Comparison of ENCODE assay signal across 12 cellular contexts in genomic region chr1:170668301-170668789, GRCh38. TPM values are rescaled to one million over a fixed set of nuclear protein-coding genes. Genes with fewer than 3 reads are reported as not detected.
DNase-seq lines count a peak whose midpoint lies in the region; ATAC-seq, FAIRE-seq and TF ChIP-seq lines count a peak whose summit lies in the region.
"Had no signal": no experiment of that assay in that cellular context is flagged by ENCODE, and none has a peak within 500 bp of the region (broad histone marks: within the 10 kb centered on the region; RNA-seq: fewer than 3 reads in every experiment).

No MANE protein-coding gene starts in this region.

- H3K4me2 ChIP-seq in DND-41 (ENCODE audit: insufficient read depth, low read length) (no peak overlapping the region), neural progenitor cell (peak overlapping the region; percentile 60), OCI-LY7 (ENCODE audit: low read length) (no peak overlapping the region)

- H2AFZ ChIP-seq in DND-41 (ENCODE audit: low read depth, low read length) = 0 out of 2 replicates have a peak overlapping the region, but pooled peaks have one; percentile 18
- no peak overlapping the region for H2AFZ ChIP-seq in neural progenitor cell (replicated peaks)
- no peak overlapping the region for H2AFZ ChIP-seq in OCI-LY7 (ENCODE audit: low read length)

- POLR2A ChIA-PET in OCI-LY7 (lab: Charles Lee) = interaction anchor here (0.6 kb wide), 1 partner anchor 10 kb away, joined by 3 read pairs; no protein-coding TSS in a partner anchor

- ATAC-seq in DND-41 (ENCODE audit: insufficient read depth, low read depth) (no peak), GM21619 (IDR thresholded peaks at IDR 0.05; ENCODE audit: unreplicated experiment) (no peak)
- ATAC-seq: right cardiac atrium had no signal

- H3K4me1 ChIP-seq in DND-41 (ENCODE audit: insufficient read depth, low read length) (no peaks in the 10 kb centered on the region), HUES6 (ENCODE audit: control insufficient read depth, insufficient read depth, low read length) (peaks cover 38% of the 10 kb centered on the region), neural progenitor cell (peaks cover 25% of the 10 kb centered on the region), OCI-LY7 (ENCODE audit: insufficient read depth, low read length, poor library complexity, severe bottlenecking) (no peaks in the 10 kb centered on the region)

- H3K9me3 ChIP-seq in DND-41 (ENCODE audit: insufficient read depth, low read length, severe bottlenecking) (no peaks in the 10 kb centered on the region), HUES6 (ENCODE audit: control insufficient read depth, insufficient read depth, low read depth, low read length) (no peaks in the 10 kb centered on the region), neural progenitor cell (ENCODE audit: low read depth) (no peaks in the 10 kb centered on the region), OCI-LY7 (ENCODE audit: low read length) (no peaks in the 10 kb centered on the region)

- peaks cover 17% of the 10 kb centered on the region for H3F3A ChIP-seq in neural progenitor cell (ENCODE audit: low read depth)

- H3K27me3 ChIP-seq in DND-41 (ENCODE audit: insufficient read depth, low read length, poor library complexity) = no peaks in the 10 kb centered on the region
- H3K27me3 ChIP-seq in HUES6 (ENCODE audit: control insufficient read depth, insufficient read depth, low read length) = peaks cover 97% of the 10 kb centered on the region
- H3K27me3 ChIP-seq in dorsolateral prefrontal cortex = peaks cover 0 to 95% (median 34%) of the 10 kb centered on the region in 45 donors
- H3K27me3 ChIP-seq in neural progenitor cell = peaks cover 100% of the 10 kb centered on the region

- CTCF ChIA-PET in OCI-LY7 (lab: Charles Lee; ENCODE audit: unreplicated experiment) = no interaction called here

- H3K4me1 Mint-ChIP-seq in neural progenitor cell = peaks cover 58% of the 10 kb centered on the region

- peaks cover 5% of the 10 kb centered on the region for H3K36me3 Mint-ChIP-seq in neural progenitor cell

- no peak for FAIRE-seq in GM19239 (lab: Jason Lieb, UNC)

- H3K4me3 Mint-ChIP-seq in neural progenitor cell = peak overlapping the region; percentile 71

- H3K79me2 ChIP-seq in DND-41 (ENCODE audit: insufficient read depth, low read length) (no peaks in the 10 kb centered on the region), neural progenitor cell (ENCODE audit: low read depth) (no peaks in the 10 kb centered on the region), OCI-LY7 (ENCODE audit: insufficient read depth, low read depth, low read length) (no peaks in the 10 kb centered on the region)

- peaks cover 3% of the 10 kb centered on the region for H3K9me3 Mint-ChIP-seq in neural progenitor cell

- H3K27ac ChIP-seq in DND-41 (ENCODE audit: low read length) = no peak overlapping the region
- H3K27ac ChIP-seq in HUES6 (ENCODE audit: low read depth, low read length) = no peak overlapping the region
- H3K27ac ChIP-seq in dorsolateral prefrontal cortex = peak overlapping the region in 27 of 59 donors; percentile 2 to 90 (median 37)
- no peak overlapping the region for H3K27ac ChIP-seq in neural progenitor cell
- no peak overlapping the region for H3K27ac ChIP-seq in OCI-LY7 (ENCODE audit: low read depth, low read length, poor library complexity, severe bottlenecking)
- H3K27ac ChIP-seq: HL-60 had no signal

- H3K9me2 ChIP-seq in OCI-LY7 (ENCODE audit: insufficient read depth, low read length) = no peaks in the 10 kb centered on the region

- no peak for DNase-seq in DND-41
- DNase-seq in dorsolateral prefrontal cortex = no peak
- DNase-seq in neural progenitor cell (ENCODE audit: low spot score) = peak; percentile 77
- no peak for DNase-seq in GM19239 (ENCODE audit: insufficient read length, low spot score)
- DNase-seq in OCI-LY7 (ENCODE audit: low spot score) = no peak
- DNase-seq in GM19240 (ENCODE audit: insufficient read length, low spot score) = no peak
- DNase-seq: activated CD4-positive, CD25-positive, alpha-beta regulatory T cell; stimulated activated naive CD4-positive, alpha-beta T cell had no signal

- TF ChIP-seq CTCF in DND-41 (IDR thresholded peaks at IDR 0.05; ENCODE audit: borderline replicate concordance, extremely low read depth, low read length, poor library complexity, severe bottlenecking) (no peak), dorsolateral prefrontal cortex (IDR thresholded peaks at IDR 0.05 in 54 of 56, conservative IDR thresholded peaks at IDR 0.05 in 2 of 56; ENCODE audit: low read depth in 1 of 56, partially characterized antibody in 56 of 56) (no peak), neural progenitor cell (IDR thresholded peaks at IDR 0.05) (no peak), OCI-LY7 (conservative IDR thresholded peaks at IDR 0.05; ENCODE audit: low read length) (no peak)

- peaks cover 75% of the 10 kb centered on the region for H3K27me3 Mint-ChIP-seq in neural progenitor cell (ENCODE audit: insufficient read depth, low read depth)

- H4K20me1 ChIP-seq in DND-41 (ENCODE audit: insufficient read depth, low read length) = no peaks in the 10 kb centered on the region
- peaks cover 63% of the 10 kb centered on the region for H4K20me1 ChIP-seq in neural progenitor cell (ENCODE audit: low read depth)
- H4K20me1 ChIP-seq in OCI-LY7 (ENCODE audit: insufficient read depth, low read length) = no peaks in the 10 kb centered on the region

- H3K36me3 ChIP-seq in DND-41 (ENCODE audit: insufficient read depth, low read length) (no peaks in the 10 kb centered on the region), HUES6 (ENCODE audit: control insufficient read depth, insufficient read depth, low read length) (no peaks in the 10 kb centered on the region), neural progenitor cell (no peaks in the 10 kb centered on the region), OCI-LY7 (ENCODE audit: insufficient read depth, low read length) (no peaks in the 10 kb centered on the region)

- no TSS peak for BruUV-seq in OCI-LY7 (replicated peaks; lab: Mats Ljungman, UMichigan)

- H3K9ac ChIP-seq in DND-41 (ENCODE audit: low read depth, low read length) (no peak overlapping the region), HUES6 (ENCODE audit: low read length) (no peak overlapping the region), neural progenitor cell (no peak overlapping the region)

- intact Hi-C loops in dorsolateral prefrontal cortex (cut with DNase I) = loop anchor here in 1 of 2 donors (10.0 kb wide), 1 partner anchor 134 kb away; the partner anchor contains the start of gene GORAB
- intact Hi-C loops in OCI-LY7 (cut with micrococcal nuclease; ENCODE audit: unreplicated experiment) = no loop called here

- H3K4me3 ChIP-seq in DND-41 (ENCODE audit: low read depth in 1 of 2, low read length in 2 of 2) (no peak overlapping the region), HUES6 (ENCODE audit: low read depth, low read length) (peak overlapping the region; percentile 35), dorsolateral prefrontal cortex (peak overlapping the region in 45 of 59 donors; percentile 1 to 74 (median 31)), neural progenitor cell (peak overlapping the region; percentile 5), OCI-LY7 (ENCODE audit: low read depth, low read length, poor library complexity, severe bottlenecking) (no peak overlapping the region)

- no peak overlapping the region for H3K27ac Mint-ChIP-seq in neural progenitor cell

RNA-seq across cellular contexts. Expression of gene PRRX1, which starts 4.4 kb away (rescaled TPM):
- total RNA-seq in dorsolateral prefrontal cortex (10 to 100 TPM; 10.7 to 40.0 (median 20.3) TPM), neural progenitor cell (ENCODE audit: low replicate concordance) (0.09 and 0.19 TPM in 2 replicates), OCI-LY7 (2022) (not detected in 2 replicates)
- total RNA-seq in OCI-LY7 (2014; rRNA removed; shearing (Covaris generic)) = not detected in 2 replicates

Comparison
In these comparisons a context has a peak if more than half of its experiments do, and no peak if none do; other contexts are left out.
1. H3K4me3 ChIP-seq: peak in HUES6 (single experiment), dorsolateral prefrontal cortex (45 of 59) and neural progenitor cell (single experiment); none in DND-41 (0 of 2) and OCI-LY7 (single experiment).